In genomic region chr6:20812776-20813175, GRCh38 we compare ENCODE assay signal across 2 cellular contexts.
TF ChIP-seq lines count a peak whose summit lies in the region.

No MANE protein-coding gene starts in this region.

TF ChIP-seq in WTC11, 78 proteins besides CTCF, POLR2A, EP300 and RAD21 (continued from another document):
- no peak for TF ChIP-seq PRDM15 (CRISPR knock-in tag; IDR thresholded peaks at IDR 0.05)
- TF ChIP-seq ZNF138 (CRISPR knock-in tag; conservative IDR thresholded peaks at IDR 0.05) = no peak
- TF ChIP-seq SP1 (CRISPR knock-in tag; conservative IDR thresholded peaks at IDR 0.05) = no peak
- no peak for TF ChIP-seq ATF3 (CRISPR knock-in tag; conservative IDR thresholded peaks at IDR 0.05)
- TF ChIP-seq ZNF263 (CRISPR knock-in tag; IDR thresholded peaks at IDR 0.05; ENCODE audit: low read depth) = no peak
- TF ChIP-seq FOXP4 (CRISPR knock-in tag; IDR thresholded peaks at IDR 0.05) = no peak
- no peak for TF ChIP-seq JAZF1 (CRISPR knock-in tag; IDR thresholded peaks at IDR 0.05)
- no peak for TF ChIP-seq ZNF416 (CRISPR knock-in tag; IDR thresholded peaks at IDR 0.05)
- TF ChIP-seq STAT6 (CRISPR knock-in tag; conservative IDR thresholded peaks at IDR 0.05; ENCODE audit: low read depth) = no peak
- no peak for TF ChIP-seq USF2 (CRISPR knock-in tag; IDR thresholded peaks at IDR 0.05)
- TF ChIP-seq OVOL2 (CRISPR knock-in tag; IDR thresholded peaks at IDR 0.05; ENCODE audit: borderline replicate concordance) = no peak
- no peak for TF ChIP-seq MAX (CRISPR knock-in tag; IDR thresholded peaks at IDR 0.05)
- no peak for TF ChIP-seq PRRX2 (CRISPR knock-in tag; IDR thresholded peaks at IDR 0.05)
- no peak for TF ChIP-seq HMGA2 (CRISPR knock-in tag; IDR thresholded peaks at IDR 0.05)
- TF ChIP-seq SMAD3 (CRISPR knock-in tag; IDR thresholded peaks at IDR 0.05; ENCODE audit: borderline replicate concordance) = no peak
- TF ChIP-seq RORB (CRISPR knock-in tag; IDR thresholded peaks at IDR 0.05) = no peak

TF ChIP-seq in GM23338, 12 proteins besides CTCF, POLR2A, EP300 and RAD21 (continued from another document):
- TF ChIP-seq ZNF462 (CRISPR knock-in tag; IDR thresholded peaks at IDR 0.05) (no peak), EZH2phosphoT487 (IDR thresholded peaks at IDR 0.05; ENCODE audit: unreplicated experiment) (no peak)
TF ChIP-seq in GM23338: peak in this region for 0.
